In genomic region chr10:58625070-58625469, GRCh38 we compare ENCODE assay signal across 16 cellular contexts.
A peak's percentile ranks its signal among the peaks of the same experiment; 100 is the strongest.
DNase-seq lines count a peak whose midpoint lies in the region; ATAC-seq, FAIRE-seq and TF ChIP-seq lines count a peak whose summit lies in the region.
"Had no signal": no experiment of that assay in that cellular context is flagged by ENCODE, and none has a peak within 500 bp of the region (broad histone marks: within the 10 kb centered on the region; RNA-seq: fewer than 3 reads in every experiment).

No MANE protein-coding gene starts in this region.

- no peaks in the 10 kb centered on the region for H3K36me3 ChIP-seq in right atrium auricular region
- H3K36me3 ChIP-seq: neural progenitor cell, suprapubic skin had no signal

- no peaks in the 10 kb centered on the region for H3K27me3 ChIP-seq in right atrium auricular region
- H3K27me3 ChIP-seq: neural progenitor cell, suprapubic skin had no signal

- H3K9me3 ChIP-seq in right atrium auricular region: no peaks in the 10 kb centered on the region
- H3K9me3 ChIP-seq: suprapubic skin had no signal

- TF ChIP-seq CTCF in right atrium auricular region (IDR thresholded peaks at IDR 0.05) (no peak), astrocyte of the cerebellum (IDR thresholded peaks at IDR 0.05; ENCODE audit: low read depth, low read length, missing control alignments) (no peak)

- intact Hi-C loops in Right ventricle myocardium inferior (cut with DNase I): no loop called here

- H3K4me3 ChIP-seq in right atrium auricular region (no peak overlapping the region), astrocyte of the cerebellum (ENCODE audit: low read depth, low read length) (no peak overlapping the region)
- H3K4me3 ChIP-seq: lung, neural progenitor cell, suprapubic skin had no signal

- in situ Hi-C loops in astrocyte of the cerebellum (cut with HindIII; ENCODE audit: low sequenced_read_pairs): no loop called here

- DNase-seq in Right ventricle myocardium inferior (ENCODE audit: missing footprints) (no peak), right atrium auricular region (ENCODE audit: low spot score) (no peak), astrocyte of the cerebellum (ENCODE audit: low read depth) (peak; percentile 67), glomerular visceral epithelial cell (ENCODE audit: extremely low spot score) (peak; percentile 58), urothelium cell line (ENCODE audit: low spot score) (peak; percentile 17)
- DNase-seq in effector CD8-positive, alpha-beta T cell (lab: John Stamatoyannopoulos, UW): no peak
- DNase-seq: 8988T; activated CD4-positive, alpha-beta T cell treated with anti-CD3 and anti-CD28 coated beads for 36 hours; amniotic stem cell; effector memory CD8-positive, alpha-beta T cell; NCI-H1436 had no signal

- no peaks in the 10 kb centered on the region for H3K4me1 ChIP-seq in right atrium auricular region
- H3K4me1 ChIP-seq: neural progenitor cell, suprapubic skin had no signal

- FAIRE-seq in urothelium cell line (lab: Jason Lieb, UNC): no peak

- H3K27ac ChIP-seq in right atrium auricular region: no peak overlapping the region
- H3K27ac ChIP-seq: neural progenitor cell, suprapubic skin had no signal

- ATAC-seq in Right ventricle myocardium inferior (peak; percentile 62), GM19351 (IDR thresholded peaks at IDR 0.05; ENCODE audit: unreplicated experiment) (no peak), GM18517 (IDR thresholded peaks at IDR 0.05; ENCODE audit: unreplicated experiment) (no peak)
- ATAC-seq: activated CD4-positive, alpha-beta T cell treated with anti-CD3 and anti-CD28 coated beads for 36 hours; effector memory CD8-positive, alpha-beta T cell had no signal

Comparison
In these comparisons a context has a peak if more than half of its experiments do, and no peak if none do; other contexts are left out.
1. DNase-seq: peak in astrocyte of the cerebellum (single experiment), glomerular visceral epithelial cell (single experiment) and urothelium cell line (single experiment); none in Right ventricle myocardium inferior (single experiment), right atrium auricular region (single experiment) and effector CD8-positive, alpha-beta T cell (single experiment).